8 cellular contexts compared by ENCODE assay signal in genomic region chr6:2999005-2999620, GRCh38. TPM values are rescaled to one million over a fixed set of nuclear protein-coding genes. Genes with fewer than 3 reads are reported as not detected.
A peak's percentile ranks its signal among the peaks of the same experiment; 100 is the strongest.
DNase-seq lines count a peak whose midpoint lies in the region; ATAC-seq and TF ChIP-seq lines count a peak whose summit lies in the region.

No MANE protein-coding gene starts in this region.

- peak; percentile 88 for DNase-seq in activated naive CD4-positive, alpha-beta T cell treated with anti-CD3 and anti-CD28 coated beads for 36 hours
- DNase-seq in activated naive CD4-positive, alpha-beta T cell treated with Interleukin-2 at 50 U/mL for 16 hours, result no peak
- DNase-seq in RWPE1 (ENCODE audit: low spot score) (no peak), dorsolateral prefrontal cortex (peak in 1 of 10 donors; percentile 48), mesothelial cell of epicardium (ENCODE audit: low spot score in 2 of 2, unreplicated experiment in 2 of 2) (peak in 1 of 2 experiments; percentile 42), thyroid gland (peak in 1 of 2 donors; percentile 71), NCI-H1417 treated with DMSO at 0.1 percent for 48 hours (lab: John Stamatoyannopoulos, UW) (no peak)

- peaks cover 4% of the 10 kb centered on the region for H3K36me3 Mint-ChIP-seq in activated naive CD4-positive, alpha-beta T cell treated with anti-CD3 and anti-CD28 coated beads for 36 hours (ENCODE audit: low read depth)
- H3K36me3 Mint-ChIP-seq in mesothelial cell of epicardium, result peaks cover 2% of the 10 kb centered on the region

- H3K4me1 Mint-ChIP-seq in activated naive CD4-positive, alpha-beta T cell treated with anti-CD3 and anti-CD28 coated beads for 36 hours (ENCODE audit: low read depth), result peaks cover 16% of the 10 kb centered on the region
- peaks cover 16% of the 10 kb centered on the region for H3K4me1 Mint-ChIP-seq in mesothelial cell of epicardium

- WGBS in thyroid gland, 2 donors, result 3% methylated on average over 15 to 23 of the region's 30 CpGs

- H3K4me3 ChIP-seq in dorsolateral prefrontal cortex, result peak overlapping the region; percentile 52 to 100 (median 89)
- peak overlapping the region; percentile 13 to 45 (median 33) for H3K4me3 ChIP-seq in thyroid gland (replicated peaks in 1 of 3)

- H3K4me1 ChIP-seq in thyroid gland, result peaks cover 12 to 13% of the 10 kb centered on the region in 2 donors

- H3K27ac Mint-ChIP-seq in activated naive CD4-positive, alpha-beta T cell treated with anti-CD3 and anti-CD28 coated beads for 36 hours, result peak overlapping the region; percentile 82
- H3K27ac Mint-ChIP-seq in mesothelial cell of epicardium, result peak overlapping the region; percentile 94

- H3K27me3 Mint-ChIP-seq in activated naive CD4-positive, alpha-beta T cell treated with anti-CD3 and anti-CD28 coated beads for 36 hours (ENCODE audit: low read depth), result no peaks in the 10 kb centered on the region
- H3K27me3 Mint-ChIP-seq in mesothelial cell of epicardium (ENCODE audit: low read depth), result no peaks in the 10 kb centered on the region

- TF ChIP-seq CTCF in RWPE1 (conservative IDR thresholded peaks at IDR 0.05; ENCODE audit: low read depth) (no peak), dorsolateral prefrontal cortex (IDR thresholded peaks at IDR 0.05 in 54 of 56, conservative IDR thresholded peaks at IDR 0.05 in 2 of 56; ENCODE audit: low read depth in 1 of 56, partially characterized antibody in 56 of 56) (peak in 2 of 56 donors; percentile 1 to 3), mesothelial cell of epicardium (IDR thresholded peaks at IDR 0.05; ENCODE audit: unreplicated experiment) (no peak), thyroid gland (IDR thresholded peaks at IDR 0.05) (no peak)

- H3K27ac ChIP-seq in RWPE1, result peak overlapping the region; percentile 75
- H3K27ac ChIP-seq in dorsolateral prefrontal cortex, result peak overlapping the region in 58 of 59 donors; percentile 49 to 96 (median 84)
- peak overlapping the region; percentile 36 to 73 (median 55) for H3K27ac ChIP-seq in thyroid gland

- intact Hi-C loops in activated naive CD4-positive, alpha-beta T cell treated with anti-CD3 and anti-CD28 coated beads for 36 hours (cut with micrococcal nuclease), result loop anchor here (1.0 to 10.0 kb wide), 10 partner anchors 10 to 734 kb away; partner anchors contain the start of genes BPHL, PSMG4, SLC22A23 and TUBB2A
- intact Hi-C loops in dorsolateral prefrontal cortex (cut with DNase I), result loop anchor here (1.0 to 10.0 kb wide), 4 partner anchors 55 to 258 kb away; partner anchors contain the start of gene PSMG4 (in 2 of the 2)
- intact Hi-C loops in thyroid gland (cut with DNase I), result loop anchor here (5.0 kb wide), 2 partner anchors 53 to 68 kb away; partner anchors contain the start of gene RIPK1

- CTCF ChIA-PET in activated naive CD4-positive, alpha-beta T cell treated with anti-CD3 and anti-CD28 coated beads for 36 hours (lab: Charles Lee), result interaction anchor here (0.6 to 1.0 kb wide), 6 partner anchors 10 to 76 kb away, joined by 3 to 4 read pairs (median 3); no protein-coding TSS in a partner anchor
- CTCF ChIA-PET in RWPE1 (lab: Yijun Ruan, JAX), result interaction anchor here (0.6 to 0.7 kb wide), 4 partner anchors 58 to 251 kb away, joined by 3 read pairs; no protein-coding TSS in a partner anchor

- H3K27me3 ChIP-seq in dorsolateral prefrontal cortex (no peaks in the 10 kb centered on the region), thyroid gland (no peaks in the 10 kb centered on the region)

- H3K9me3 ChIP-seq in thyroid gland, result no peaks in the 10 kb centered on the region

- H3K36me3 ChIP-seq in thyroid gland, result no peaks in the 10 kb centered on the region

- peak; percentile 15 for ATAC-seq in HG02973 (IDR thresholded peaks at IDR 0.05; ENCODE audit: unreplicated experiment)

- POLR2A ChIA-PET in RWPE1 (lab: Yijun Ruan, JAX; ENCODE audit: low non-redundant PET), result interaction anchor here (0.6 to 1.0 kb wide), 6 partner anchors 9 to 221 kb away, joined by 3 to 9 read pairs (median 4); no protein-coding TSS in a partner anchor

- no peaks in the 10 kb centered on the region for H3K9me3 Mint-ChIP-seq in activated naive CD4-positive, alpha-beta T cell treated with anti-CD3 and anti-CD28 coated beads for 36 hours
- H3K9me3 Mint-ChIP-seq in mesothelial cell of epicardium, result no peaks in the 10 kb centered on the region

- peak overlapping the region; percentile 82 for H3K4me3 Mint-ChIP-seq in activated naive CD4-positive, alpha-beta T cell treated with anti-CD3 and anti-CD28 coated beads for 36 hours
- peak overlapping the region; percentile 82 for H3K4me3 Mint-ChIP-seq in mesothelial cell of epicardium

- TF ChIP-seq POLR2A in thyroid gland (IDR thresholded peaks at IDR 0.05), result no peak

RNA-seq across cellular contexts. Expression of gene NQO2, which starts 0.6 kb away (rescaled TPM):
- 10 to 100 TPM; 18.8 to 21.1 TPM for total RNA-seq in activated naive CD4-positive, alpha-beta T cell treated with anti-CD3 and anti-CD28 coated beads for 36 hours
- total RNA-seq in dorsolateral prefrontal cortex, result 100 to 1,000 TPM in 3 of 120 experiments, 10 to 100 TPM in 117; 27.5 to 103 (median 66.8) TPM
- 17.1 to 18.7 TPM (median 17.3 TPM) in 3 replicates for total RNA-seq in mesothelial cell of epicardium
- total RNA-seq in thyroid gland, result 10 to 100 TPM; 20.7 to 43.0 (median 36.3) TPM

RNA-seq across cellular contexts. Expression of gene SERPINB6, which starts 27.7 kb away (rescaled TPM):
- 10 to 100 TPM; 31.2 to 31.4 TPM for total RNA-seq in activated naive CD4-positive, alpha-beta T cell treated with anti-CD3 and anti-CD28 coated beads for 36 hours
- 100 to 1,000 TPM in 6 of 120 experiments, 10 to 100 TPM in 114; 44.0 to 114 (median 69.4) TPM for total RNA-seq in dorsolateral prefrontal cortex
- total RNA-seq in mesothelial cell of epicardium, result 91.4 to 96.8 TPM (median 93.4 TPM) in 3 replicates
- 100 to 1,000 TPM; 151 to 210 (median 171) TPM for total RNA-seq in thyroid gland
